15 cellular contexts compared by ENCODE assay signal in the genomic region with DNA sequence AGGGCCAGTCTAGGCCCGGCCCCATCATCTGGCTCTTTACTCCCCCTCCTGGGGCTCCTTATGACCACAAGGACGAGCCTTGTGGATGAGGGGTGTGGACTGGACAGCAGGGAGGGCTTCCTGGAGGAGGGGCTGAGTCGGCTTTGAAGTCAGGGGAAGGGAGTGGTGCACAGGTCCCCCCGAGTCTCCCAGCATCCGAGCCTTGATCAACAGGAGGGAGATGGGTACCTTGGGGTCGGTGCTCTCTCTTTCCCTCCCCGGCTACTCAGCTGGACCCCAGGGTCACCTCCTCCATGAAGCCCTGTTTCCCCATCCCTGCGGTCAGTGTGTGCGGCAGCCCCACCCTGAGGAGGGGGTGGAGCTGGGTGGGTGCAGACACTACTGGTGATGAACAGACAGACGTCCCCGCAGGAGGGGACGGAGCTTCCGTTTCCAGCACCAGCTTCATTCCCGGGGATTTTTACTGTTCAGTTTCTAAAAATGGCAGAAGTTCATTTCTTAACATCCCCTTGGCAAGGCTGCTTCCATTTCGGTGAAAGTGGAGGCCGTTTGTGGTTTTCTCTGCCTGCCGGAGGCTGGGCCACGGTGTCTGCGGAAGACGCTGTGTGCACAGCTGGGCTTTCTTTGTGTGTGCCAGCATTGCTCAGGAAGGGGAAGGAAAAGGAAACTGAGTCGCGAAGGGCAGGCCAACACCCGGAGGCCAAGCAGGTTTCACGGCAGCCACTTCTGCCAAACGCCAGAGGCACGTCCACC. TPM values are rescaled to one million over a fixed set of nuclear protein-coding genes. Genes with fewer than 3 reads are reported as not detected.
A peak's percentile ranks its signal among the peaks of the same experiment; 100 is the strongest.
DNase-seq lines count a peak whose midpoint lies in the region.
"Had no signal": no experiment of that assay in that cellular context is flagged by ENCODE, and none has a peak within 500 bp of the region (broad histone marks: within the 10 kb centered on the region; RNA-seq: fewer than 3 reads in every experiment).

No MANE protein-coding gene starts in this region.

- no peaks in the 10 kb centered on the region for H3K36me3 ChIP-seq in rectal smooth muscle tissue (ENCODE audit: control insufficient read depth, insufficient read depth, low read length)
- H3K36me3 ChIP-seq: ovary had no signal

- CTCF ChIA-PET in activated CD4-positive, alpha-beta T cell treated with anti-CD3 and anti-CD28 coated beads, Interleukin-2, amount 10 ng/mL, durations not matched to agents 7 days and 5 days (lab: Charles Lee), result interaction anchor here (1.1 kb wide), 1 partner anchor 49 kb away, joined by 3 read pairs; no protein-coding TSS in a partner anchor

- DNase-seq in activated CD4-positive, alpha-beta T cell treated with anti-CD3 and anti-CD28 coated beads, Interleukin-2, amount 10 ng/mL, durations not matched to agents 7 days and 5 days, result peak; percentile 38
- no peak for DNase-seq in activated CD4-positive, alpha-beta T cell treated with anti-CD3 and anti-CD28 coated beads, Interleukin-2, amount 50 U/mL, for 1 hour
- DNase-seq in OCI-M1 (lab: John Stamatoyannopoulos, UW) (peak; percentile 13), NCI-H2171 (lab: John Stamatoyannopoulos, UW) (no peak), NCI-H748 treated with DMSO at 0.1 percent for 48 hours (lab: John Stamatoyannopoulos, UW) (no peak), caudate nucleus (lab: John Stamatoyannopoulos, UW) (no peak)
- DNase-seq: ACHN; kidney glomerular epithelial cell; NCI-H146; ovary; stimulated activated CD4-positive, alpha-beta T cell treated with anti-CD3 and anti-CD28 coated beads, Interleukin-4, amount 100 ng/mL, for 4 hours had no signal

- peak overlapping the region; percentile 19 for H3K27ac ChIP-seq in rectal smooth muscle tissue (ENCODE audit: low read depth, low read length)
- no peak overlapping the region for H3K27ac ChIP-seq in caudate nucleus (ENCODE audit: low read depth, low read length)
- H3K27ac ChIP-seq: coronary artery, ovary had no signal

- no peaks in the 10 kb centered on the region for H3K36me3 Mint-ChIP-seq in activated CD4-positive, alpha-beta T cell treated with anti-CD3 and anti-CD28 coated beads, Interleukin-2, amount 10 ng/mL, durations not matched to agents 7 days and 5 days (ENCODE audit: low read depth)
- no peaks in the 10 kb centered on the region for H3K36me3 Mint-ChIP-seq in dendritic cell treated with granulocyte-macrophage colony-stimulating factor and Interleukin-4, amounts not matched to agents 40 ng/mL and 50 ng/mL, for 4 days (ENCODE audit: low read depth)

- peaks cover 27% of the 10 kb centered on the region for H3K27me3 Mint-ChIP-seq in activated CD4-positive, alpha-beta T cell treated with anti-CD3 and anti-CD28 coated beads, Interleukin-2, amount 10 ng/mL, durations not matched to agents 7 days and 5 days
- peaks cover 28% of the 10 kb centered on the region for H3K27me3 Mint-ChIP-seq in dendritic cell treated with granulocyte-macrophage colony-stimulating factor and Interleukin-4, amounts not matched to agents 40 ng/mL and 50 ng/mL, for 4 days

- POLR2A ChIA-PET in activated CD4-positive, alpha-beta T cell treated with anti-CD3 and anti-CD28 coated beads, Interleukin-2, amount 10 ng/mL, durations not matched to agents 7 days and 5 days (lab: Charles Lee), result no interaction called here

- no peaks in the 10 kb centered on the region for H3K27me3 ChIP-seq in rectal smooth muscle tissue (ENCODE audit: control insufficient read depth, insufficient read depth, low read length)
- H3K27me3 ChIP-seq: ovary had no signal

- H3K4me1 Mint-ChIP-seq in activated CD4-positive, alpha-beta T cell treated with anti-CD3 and anti-CD28 coated beads, Interleukin-2, amount 10 ng/mL, durations not matched to agents 7 days and 5 days, result peaks cover 41% of the 10 kb centered on the region
- H3K4me1 Mint-ChIP-seq in dendritic cell treated with granulocyte-macrophage colony-stimulating factor and Interleukin-4, amounts not matched to agents 40 ng/mL and 50 ng/mL, for 4 days (ENCODE audit: low read depth), result peaks cover 56% of the 10 kb centered on the region

- no peak overlapping the region for H3K9ac ChIP-seq in rectal smooth muscle tissue (ENCODE audit: low read length)

- H3K9me3 Mint-ChIP-seq in activated CD4-positive, alpha-beta T cell treated with anti-CD3 and anti-CD28 coated beads, Interleukin-2, amount 10 ng/mL, durations not matched to agents 7 days and 5 days, result no peaks in the 10 kb centered on the region
- H3K9me3 Mint-ChIP-seq in dendritic cell treated with granulocyte-macrophage colony-stimulating factor and Interleukin-4, amounts not matched to agents 40 ng/mL and 50 ng/mL, for 4 days, result no peaks in the 10 kb centered on the region
- H3K9me3 Mint-ChIP-seq: activated T-helper 2 cell treated with anti-CD3 and anti-CD28 coated beads, Interferon-gamma antibody, Interleukin-2, Interleukin-4, amounts not matched to agents 10 μg/mL and 5 μg/mL and 100 μg/mL, durations not matched to agents 14 hours and 24 hours and 36 hours had no signal

- peaks cover 43% of the 10 kb centered on the region for H3K4me1 ChIP-seq in rectal smooth muscle tissue (ENCODE audit: control insufficient read depth, insufficient read depth, low read length)

- H3K4me3 ChIP-seq in rectal smooth muscle tissue (ENCODE audit: low read length), result no peak overlapping the region
- H3K4me3 ChIP-seq: coronary artery, ovary had no signal

- intact Hi-C loops in dendritic cell treated with granulocyte-macrophage colony-stimulating factor and Interleukin-4, amounts not matched to agents 40 ng/mL and 50 ng/mL, for 4 days (cut with micrococcal nuclease), result no loop called here

- peak overlapping the region; percentile 25 for H3K4me3 Mint-ChIP-seq in activated CD4-positive, alpha-beta T cell treated with anti-CD3 and anti-CD28 coated beads, Interleukin-2, amount 10 ng/mL, durations not matched to agents 7 days and 5 days
- peak overlapping the region; percentile 69 for H3K4me3 Mint-ChIP-seq in dendritic cell treated with granulocyte-macrophage colony-stimulating factor and Interleukin-4, amounts not matched to agents 40 ng/mL and 50 ng/mL, for 4 days

- peak overlapping the region; percentile 90 for H3K27ac Mint-ChIP-seq in activated CD4-positive, alpha-beta T cell treated with anti-CD3 and anti-CD28 coated beads, Interleukin-2, amount 10 ng/mL, durations not matched to agents 7 days and 5 days
- peak overlapping the region; percentile 79 for H3K27ac Mint-ChIP-seq in dendritic cell treated with granulocyte-macrophage colony-stimulating factor and Interleukin-4, amounts not matched to agents 40 ng/mL and 50 ng/mL, for 4 days
- H3K27ac Mint-ChIP-seq: activated T-helper 2 cell treated with anti-CD3 and anti-CD28 coated beads, Interferon-gamma antibody, Interleukin-2, Interleukin-4, amounts not matched to agents 10 μg/mL and 5 μg/mL and 100 μg/mL, durations not matched to agents 14 hours and 24 hours and 36 hours had no signal

RNA-seq across cellular contexts. Expression of gene NTSR1, which starts 19.6 kb away (rescaled TPM):
- 1 to 10 TPM in 1 of 2 experiments, under 1 TPM in 1; 0.94 to 1.5 TPM for total RNA-seq in activated CD4-positive, alpha-beta T cell treated with anti-CD3 and anti-CD28 coated beads, Interleukin-2, amount 10 ng/mL, durations not matched to agents 7 days and 5 days
- total RNA-seq: activated T-helper 2 cell treated with anti-CD3 and anti-CD28 coated beads, Interferon-gamma antibody, Interleukin-2, Interleukin-4, amounts not matched to agents 10 μg/mL and 5 μg/mL and 100 μg/mL, durations not matched to agents 14 hours and 24 hours and 36 hours had no signal

Comparison
In these comparisons a context has a peak if more than half of its experiments do, and no peak if none do; other contexts are left out.
1. DNase-seq: peak in activated CD4-positive, alpha-beta T cell treated with anti-CD3 and anti-CD28 coated beads, Interleukin-2, amount 10 ng/mL, durations not matched to agents 7 days and 5 days (single experiment) and OCI-M1 (single experiment); none in activated CD4-positive, alpha-beta T cell treated with anti-CD3 and anti-CD28 coated beads, Interleukin-2, amount 50 U/mL, for 1 hour (single experiment), NCI-H2171 (single experiment), NCI-H748 treated with DMSO at 0.1 percent for 48 hours (single experiment) and caudate nucleus (0 of 61).